19 cellular contexts compared by ENCODE assay signal in the genomic region with DNA sequence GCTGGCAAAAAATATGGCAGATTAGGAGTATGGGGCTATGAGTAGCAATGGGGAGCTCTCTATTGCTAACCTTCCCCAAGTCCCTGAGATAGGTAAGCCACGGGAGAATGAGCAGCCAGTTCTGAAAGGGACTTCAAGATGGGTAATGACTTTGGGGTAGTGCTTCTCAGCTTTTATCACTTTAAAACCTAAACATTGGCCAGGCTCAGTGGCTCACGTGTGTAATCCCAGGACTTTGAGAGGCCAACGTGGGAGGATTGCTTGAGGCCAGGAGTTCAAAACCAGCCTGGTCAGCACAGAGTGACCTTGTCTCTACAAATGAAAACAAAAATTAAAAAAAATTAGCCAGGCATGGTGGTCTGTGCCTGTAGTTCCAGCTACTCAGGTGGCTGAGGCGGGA.
"Had no signal": no experiment of that assay in that cellular context is flagged by ENCODE, and none has a peak within 500 bp of the region (broad histone marks: within the 10 kb centered on the region; RNA-seq: fewer than 3 reads in every experiment).

No MANE protein-coding gene starts in this region.

- H3K27ac Mint-ChIP-seq: naive thymus-derived CD4-positive, alpha-beta T cell; stimulated activated naive B cell treated with anti-CD40 and anti-IgM and Interleukin-4, amounts not matched to agents 10 μg/mL and 1 μg/mL and 100 μg/mL, for 72 hours; stimulated activated naive CD8-positive, alpha-beta T cell treated with anti-CD3 and anti-CD28 coated beads, Interleukin-15, amount 100 ng/mL, for 72 hours had no signal

- H3K27me3 Mint-ChIP-seq: naive thymus-derived CD4-positive, alpha-beta T cell; stimulated activated naive B cell treated with anti-CD40 and anti-IgM and Interleukin-4, amounts not matched to agents 10 μg/mL and 1 μg/mL and 100 μg/mL, for 72 hours; stimulated activated naive CD8-positive, alpha-beta T cell treated with anti-CD3 and anti-CD28 coated beads, Interleukin-15, amount 100 ng/mL, for 72 hours had no signal

- DNase-seq: colonic mucosa; dermis blood vessel endothelial cell; esophagus squamous epithelium; heart left ventricle; hippocampal formation; kidney glomerular epithelial cell; mammary epithelial cell; naive thymus-derived CD4-positive, alpha-beta T cell; psoas muscle; retina; right lobe of liver; stimulated activated CD4-positive, alpha-beta T cell treated with anti-CD3 and anti-CD28 coated beads, Interleukin-2, amount 100 ng/mL, for 24 hours; stimulated activated CD4-positive, alpha-beta T cell treated with anti-CD3 and anti-CD28 coated beads, Interleukin-4, amount 100 ng/mL, for 4 hours; stimulated activated naive B cell treated with anti-CD40 and anti-IgM and Interleukin-4, amounts not matched to agents 10 μg/mL and 1 μg/mL and 100 μg/mL, for 72 hours; stimulated activated naive CD8-positive, alpha-beta T cell treated with anti-CD3 and anti-CD28 coated beads, Interleukin-15, amount 100 ng/mL, for 72 hours; testis had no signal

- H3K4me1 Mint-ChIP-seq: stimulated activated naive CD8-positive, alpha-beta T cell treated with anti-CD3 and anti-CD28 coated beads, Interleukin-15, amount 100 ng/mL, for 72 hours had no signal

- H3K27me3 ChIP-seq: colonic mucosa, esophagus squamous epithelium, heart left ventricle, neutrophil, right lobe of liver, testis, tibial nerve had no signal

- H3K9me3 ChIP-seq: colonic mucosa, esophagus squamous epithelium, heart left ventricle, neutrophil, psoas muscle, right lobe of liver, testis, tibial nerve had no signal

- H3K9me3 Mint-ChIP-seq: naive thymus-derived CD4-positive, alpha-beta T cell; stimulated activated naive B cell treated with anti-CD40 and anti-IgM and Interleukin-4, amounts not matched to agents 10 μg/mL and 1 μg/mL and 100 μg/mL, for 72 hours; stimulated activated naive CD8-positive, alpha-beta T cell treated with anti-CD3 and anti-CD28 coated beads, Interleukin-15, amount 100 ng/mL, for 72 hours had no signal

- H3K4me1 ChIP-seq: colonic mucosa, esophagus squamous epithelium, right lobe of liver, testis, tibial nerve had no signal

- H3K27ac ChIP-seq: colonic mucosa, esophagus squamous epithelium, heart left ventricle, neutrophil, psoas muscle, right lobe of liver, testis, tibial nerve had no signal

- H3K4me3 Mint-ChIP-seq: naive thymus-derived CD4-positive, alpha-beta T cell; stimulated activated naive B cell treated with anti-CD40 and anti-IgM and Interleukin-4, amounts not matched to agents 10 μg/mL and 1 μg/mL and 100 μg/mL, for 72 hours; stimulated activated naive CD8-positive, alpha-beta T cell treated with anti-CD3 and anti-CD28 coated beads, Interleukin-15, amount 100 ng/mL, for 72 hours had no signal

- ATAC-seq: heart left ventricle; left lobe of liver; naive thymus-derived CD4-positive, alpha-beta T cell; psoas muscle; right lobe of liver; stimulated activated naive B cell treated with anti-CD40 and anti-IgM and Interleukin-4, amounts not matched to agents 10 μg/mL and 1 μg/mL and 100 μg/mL, for 72 hours; stimulated activated naive CD8-positive, alpha-beta T cell treated with anti-CD3 and anti-CD28 coated beads, Interleukin-15, amount 100 ng/mL, for 72 hours had no signal

- H3K36me3 ChIP-seq: colonic mucosa, esophagus squamous epithelium, neutrophil, right lobe of liver had no signal

- H3K4me3 ChIP-seq: colonic mucosa, esophagus squamous epithelium, heart left ventricle, psoas muscle, right lobe of liver, testis, tibial nerve had no signal
